In the genomic region with DNA sequence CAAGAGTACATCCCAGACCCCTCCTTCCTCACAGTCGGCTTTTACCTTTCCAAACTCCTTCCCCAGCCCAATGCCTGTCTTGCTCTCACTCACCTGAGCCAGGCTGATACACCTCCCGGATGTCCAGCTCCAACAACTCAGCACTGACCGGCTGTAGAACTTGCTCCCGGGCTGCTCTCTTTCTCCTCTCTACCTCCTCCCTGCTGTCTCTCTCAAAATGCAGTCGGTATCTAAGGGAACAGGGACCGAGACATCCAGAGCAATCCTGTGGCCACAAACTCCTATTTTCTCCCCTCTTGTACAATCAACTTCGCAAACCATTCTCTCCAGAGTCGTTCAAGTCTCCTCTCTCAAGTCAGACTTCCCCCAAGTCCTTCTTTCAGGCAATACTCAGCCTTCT, we compare ENCODE assay signal across 1 cellular context.
TF ChIP-seq lines count a peak whose summit lies in the region.

No MANE protein-coding gene starts in this region.

TF ChIP-seq in HCT116, 20 proteins besides CTCF, POLR2A, EP300 and RAD21 (continued from another document):
- TF ChIP-seq MAX (IDR thresholded peaks at IDR 0.05) (no peak), FOSL1 (IDR thresholded peaks at IDR 0.05; ENCODE audit: low read depth) (no peak), EZH2 (IDR thresholded peaks at IDR 0.05) (no peak), CBX3 (IDR thresholded peaks at IDR 0.05; ENCODE audit: low read depth) (no peak)
